1 cellular context compared by ENCODE assay signal in genomic region chr10:1287493-1288480, GRCh38.
TF ChIP-seq lines count a peak whose summit lies in the region.

No MANE protein-coding gene starts in this region.

TF ChIP-seq in H1, 55 proteins besides CTCF, POLR2A, EP300 and RAD21 (continued from another document):
- no peak for TF ChIP-seq GTF2F1 (IDR thresholded peaks at IDR 0.05; ENCODE audit: borderline replicate concordance, low read depth, low read length)
- TF ChIP-seq SIN3A (conservative IDR thresholded peaks at IDR 0.05 in 1 of 2, IDR thresholded peaks at IDR 0.05 in 1 of 2; ENCODE audit: low read depth in 1 of 2, low read length in 2 of 2): no peak
- no peak for TF ChIP-seq EGR1 (IDR thresholded peaks at IDR 0.05; ENCODE audit: borderline replicate concordance, low read depth, low read length)
- no peak for TF ChIP-seq CHD7 (IDR thresholded peaks at IDR 0.05; ENCODE audit: insufficient replicate concordance, low read length)
- no peak for TF ChIP-seq BACH1 (IDR thresholded peaks at IDR 0.05; ENCODE audit: low read length)
- TF ChIP-seq E2F6 (IDR thresholded peaks at IDR 0.05): no peak
- no peak for TF ChIP-seq TEAD4 (IDR thresholded peaks at IDR 0.05; ENCODE audit: low read depth, low read length)
